31 cellular contexts compared by ENCODE assay signal in the genomic region with DNA sequence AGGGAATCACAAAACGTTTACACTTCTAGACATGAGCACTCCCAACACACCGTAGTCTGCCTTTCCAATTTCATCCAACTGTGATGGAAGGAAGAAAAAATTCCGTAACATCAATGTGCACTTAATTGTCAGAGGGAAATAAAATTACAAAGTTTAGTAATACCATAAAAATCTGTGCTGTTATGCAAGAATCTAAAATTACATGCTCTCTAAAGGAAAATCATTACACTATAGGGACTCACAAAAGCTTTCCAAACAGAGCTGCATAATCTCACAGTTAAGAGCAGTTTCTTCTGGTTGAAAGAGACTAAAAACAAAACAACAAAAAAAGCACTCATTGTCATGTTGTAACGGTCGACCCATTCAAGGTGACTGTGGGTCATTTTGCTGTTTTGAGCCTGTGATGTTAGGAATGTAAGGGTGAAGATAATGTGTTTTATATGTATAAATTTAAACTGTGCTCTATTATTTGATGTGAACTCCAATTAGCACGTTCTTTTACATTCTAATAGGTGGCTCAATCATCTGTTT.
DNase-seq lines count a peak whose midpoint lies in the region; ATAC-seq, FAIRE-seq and TF ChIP-seq lines count a peak whose summit lies in the region.
"Had no signal": no experiment of that assay in that cellular context is flagged by ENCODE, and none has a peak within 500 bp of the region (broad histone marks: within the 10 kb centered on the region; RNA-seq: fewer than 3 reads in every experiment).

No MANE protein-coding gene starts in this region.

- H3K23ac ChIP-seq in neuronal stem cell (ENCODE audit: low read depth, low read length, poor library complexity): no peak overlapping the region

- no peak overlapping the region for H3K18ac ChIP-seq in neuronal stem cell (ENCODE audit: low read length)

- H3K9me3 Mint-ChIP-seq in MCF 10A (ENCODE audit: unreplicated experiment): no peaks in the 10 kb centered on the region

- no peak overlapping the region for H4K8ac ChIP-seq in neuronal stem cell (ENCODE audit: low read depth, low read length)

- dilution Hi-C loops in mammary epithelial cell (cut with HindIII; ENCODE audit: low sequenced_read_pairs): no loop called here

- H3K9me3 ChIP-seq in mammary epithelial cell (replicated peaks; ENCODE audit: insufficient read depth, low read length) (peaks cover 6% of the 10 kb centered on the region), neuronal stem cell (replicated peaks in 1 of 2; ENCODE audit: control insufficient read depth in 2 of 2, insufficient read depth in 1 of 2, low read depth in 1 of 2, low read length in 2 of 2) (no peaks in the 10 kb centered on the region)
- H3K9me3 ChIP-seq: Caco-2, prostate gland, sigmoid colon had no signal

- H2AFZ ChIP-seq in mammary epithelial cell (ENCODE audit: low read depth, low read length) (no peak overlapping the region), neuronal stem cell (ENCODE audit: low read length) (no peak overlapping the region)

- no peak overlapping the region for H4K91ac ChIP-seq in neuronal stem cell (ENCODE audit: low read depth, low read length, poor library complexity)

- H3K4me3 Mint-ChIP-seq in MCF 10A (ENCODE audit: unreplicated experiment): no peak overlapping the region
- H3K4me3 Mint-ChIP-seq: activated CD4-positive, alpha-beta memory T cell treated with anti-CD3 and anti-CD28 coated beads, Interleukin-2, amount 10 ng/mL, durations not matched to agents 7 days and 5 days; activated naive CD4-positive, alpha-beta T cell treated with anti-CD3 and anti-CD28 coated beads, Interleukin-2, amount 10 ng/mL, durations not matched to agents 7 days and 5 days; CD14-positive monocyte; naive thymus-derived CD4-positive, alpha-beta T cell had no signal

- CTCF ChIA-PET in MCF 10A (lab: Yijun Ruan, JAX) (interaction anchor here (1.2 kb wide), 1 partner anchor 10 kb away, joined by 3 read pairs; no protein-coding TSS in a partner anchor), mammary epithelial cell (lab: Charles Lee; ENCODE audit: low non-redundant PET) (no interaction called here)

- H2BK120ac ChIP-seq in neuronal stem cell (ENCODE audit: low read depth, low read length): no peak overlapping the region

- intact Hi-C loops in MCF 10A (cut with micrococcal nuclease): no loop called here
- intact Hi-C loops in mammary epithelial cell (cut with micrococcal nuclease): no loop called here

- no peak overlapping the region for H2BK5ac ChIP-seq in neuronal stem cell (ENCODE audit: low read length)

- H3K36me3 ChIP-seq in mammary epithelial cell (ENCODE audit: insufficient read depth, low read length) (no peaks in the 10 kb centered on the region), neuronal stem cell (replicated peaks in 1 of 2; ENCODE audit: control insufficient read depth in 2 of 2, insufficient read depth in 2 of 2, low read length in 2 of 2) (no peaks in the 10 kb centered on the region)
- H3K36me3 ChIP-seq: heart left ventricle, prostate gland, sigmoid colon had no signal

- ATAC-seq in GM21786 (IDR thresholded peaks at IDR 0.05; ENCODE audit: unreplicated experiment) (no peak), GM19397 (IDR thresholded peaks at IDR 0.05; ENCODE audit: unreplicated experiment) (no peak), HG02870 (IDR thresholded peaks at IDR 0.05; ENCODE audit: unreplicated experiment) (no peak)
- ATAC-seq: heart left ventricle; naive thymus-derived CD4-positive, alpha-beta T cell; Right ventricle myocardium inferior had no signal

- H3K4me3 ChIP-seq in mammary epithelial cell (replicated peaks in 1 of 3; ENCODE audit: insufficient read depth in 1 of 3, low read depth in 2 of 3, low read length in 3 of 3) (no peak overlapping the region), neuronal stem cell (ENCODE audit: low read length in 2 of 2) (no peak overlapping the region)
- H3K4me3 ChIP-seq: heart left ventricle, prostate gland, sigmoid colon had no signal

- H3K9ac ChIP-seq in mammary epithelial cell (ENCODE audit: insufficient read depth, low read length): no peak overlapping the region
- no peak overlapping the region for H3K9ac ChIP-seq in neuronal stem cell (ENCODE audit: low read depth, low read length, poor library complexity)

- FAIRE-seq in endometrium (lab: Jason Lieb, UNC) (peak; percentile 97), D721Med (lab: Jason Lieb, UNC) (no peak)
- FAIRE-seq: kidney had no signal

- H3K27me3 Mint-ChIP-seq in MCF 10A (ENCODE audit: insufficient read depth, unreplicated experiment): no peaks in the 10 kb centered on the region
- H3K27me3 Mint-ChIP-seq: activated CD4-positive, alpha-beta memory T cell treated with anti-CD3 and anti-CD28 coated beads, Interleukin-2, amount 10 ng/mL, durations not matched to agents 7 days and 5 days; activated naive CD4-positive, alpha-beta T cell treated with anti-CD3 and anti-CD28 coated beads, Interleukin-2, amount 10 ng/mL, durations not matched to agents 7 days and 5 days; naive thymus-derived CD4-positive, alpha-beta T cell had no signal

- BruUV-seq in MCF 10A (replicated peaks; lab: Mats Ljungman, UMichigan) (no TSS peak), mammary epithelial cell (replicated peaks; lab: Mats Ljungman, UMichigan) (no TSS peak)

- H3K4me1 Mint-ChIP-seq in MCF 10A (ENCODE audit: insufficient read depth, unreplicated experiment): no peaks in the 10 kb centered on the region
- H3K4me1 Mint-ChIP-seq: activated CD4-positive, alpha-beta memory T cell treated with anti-CD3 and anti-CD28 coated beads, Interleukin-2, amount 10 ng/mL, durations not matched to agents 7 days and 5 days; activated naive CD4-positive, alpha-beta T cell treated with anti-CD3 and anti-CD28 coated beads, Interleukin-2, amount 10 ng/mL, durations not matched to agents 7 days and 5 days; CD14-positive monocyte; naive thymus-derived CD4-positive, alpha-beta T cell had no signal

- H3K4me2 ChIP-seq in mammary epithelial cell (ENCODE audit: insufficient read depth, low read depth, low read length) (no peak overlapping the region), neuronal stem cell (ENCODE audit: insufficient read depth, low read length, poor library complexity, severe bottlenecking) (no peak overlapping the region)

- H2BK15ac ChIP-seq in neuronal stem cell (ENCODE audit: low read length): no peak overlapping the region

- no peak overlapping the region for H3K4ac ChIP-seq in neuronal stem cell (ENCODE audit: low read length)

- H3K14ac ChIP-seq in neuronal stem cell (ENCODE audit: low read length): no peak overlapping the region

- H3K27ac ChIP-seq in mammary epithelial cell (ENCODE audit: insufficient read depth, low read depth, low read length) (no peak overlapping the region), neuronal stem cell (replicated peaks; ENCODE audit: low read length) (no peak overlapping the region)
- H3K27ac ChIP-seq: 22Rv1, heart left ventricle, HL-60, prostate gland, sigmoid colon had no signal

- no peaks in the 10 kb centered on the region for H4K20me1 ChIP-seq in mammary epithelial cell (ENCODE audit: insufficient read depth, low read length)

- no peaks in the 10 kb centered on the region for H3K79me2 ChIP-seq in mammary epithelial cell (ENCODE audit: insufficient read depth, low read length)

- H3K27ac Mint-ChIP-seq in MCF 10A (ENCODE audit: low read depth, unreplicated experiment): no peak overlapping the region
- H3K27ac Mint-ChIP-seq: activated CD4-positive, alpha-beta memory T cell treated with anti-CD3 and anti-CD28 coated beads, Interleukin-2, amount 10 ng/mL, durations not matched to agents 7 days and 5 days; activated naive CD4-positive, alpha-beta T cell treated with anti-CD3 and anti-CD28 coated beads, Interleukin-2, amount 10 ng/mL, durations not matched to agents 7 days and 5 days; CD14-positive monocyte; naive thymus-derived CD4-positive, alpha-beta T cell had no signal

- H3K27me3 ChIP-seq in mammary epithelial cell (ENCODE audit: insufficient read depth, low read length): no peaks in the 10 kb centered on the region
- H3K27me3 ChIP-seq in neuronal stem cell (ENCODE audit: control insufficient read depth in 3 of 3, insufficient read depth in 3 of 3, low read depth in 1 of 3, low read length in 3 of 3): no peaks in the 10 kb centered on the region
- H3K27me3 ChIP-seq: heart left ventricle, sigmoid colon had no signal

- POLR2A ChIA-PET in MCF 10A (lab: Yijun Ruan, JAX): no interaction called here

- H3K36me3 Mint-ChIP-seq in MCF 10A (ENCODE audit: insufficient read depth, unreplicated experiment): no peaks in the 10 kb centered on the region
- H3K36me3 Mint-ChIP-seq: activated naive CD4-positive, alpha-beta T cell treated with anti-CD3 and anti-CD28 coated beads, Interleukin-2, amount 10 ng/mL, durations not matched to agents 7 days and 5 days; CD14-positive monocyte; naive thymus-derived CD4-positive, alpha-beta T cell had no signal

- H3K4me1 ChIP-seq in mammary epithelial cell (ENCODE audit: insufficient read depth, low read length) (no peaks in the 10 kb centered on the region), neuronal stem cell (ENCODE audit: control insufficient read depth in 2 of 2, insufficient read depth in 1 of 2, low read depth in 1 of 2, low read length in 2 of 2) (peaks cover 0 to 12% of the 10 kb centered on the region in 2 donors)
- H3K4me1 ChIP-seq: Caco-2, prostate gland had no signal

- no peak overlapping the region for H2BK12ac ChIP-seq in neuronal stem cell (ENCODE audit: low read length)

- no peak for TF ChIP-seq CTCF in MCF 10A (IDR thresholded peaks at IDR 0.05; ENCODE audit: unreplicated experiment)
- no peak for TF ChIP-seq CTCF in mammary epithelial cell (conservative IDR thresholded peaks at IDR 0.05 in 1 of 2, IDR thresholded peaks at IDR 0.05 in 1 of 2; ENCODE audit: extremely low read depth in 1 of 2, insufficient read depth in 1 of 2, low read depth in 1 of 2, low read length in 2 of 2)
- no peak for TF ChIP-seq CTCF in D721Med (IDR thresholded peaks at IDR 0.05; ENCODE audit: insufficient read depth, missing control alignments)

- WGBS in mammary epithelial cell (ENCODE audit: low coverage, missing lambda C conversion rate): 57% methylated on average over 6 of the region's 6 CpGs
- no CpG with 5 or more reads among the region's 6 CpGs for WGBS in neuronal stem cell (ENCODE audit: extremely low coverage in 2 of 2, insufficient read length in 2 of 2, insufficient replicate concordance in 1 of 2), 2 donors

- in situ Hi-C loops in mammary epithelial cell (cut with MboI; ENCODE audit: low sequenced_read_pairs in 2 of 2): no loop called here

- DNase-seq in MCF 10A (ENCODE audit: unreplicated experiment) (peak; percentile 2), mammary epithelial cell (no peak), neuronal stem cell (ENCODE audit: low spot score) (peak; percentile 6), D721Med (ENCODE audit: insufficient read length, low spot score) (no peak)
- DNase-seq: activated CD4-positive, alpha-beta memory T cell treated with anti-CD3 and anti-CD28 coated beads, Interleukin-2, amount 10 ng/mL, durations not matched to agents 7 days and 5 days; activated CD4-positive, alpha-beta T cell treated with anti-CD3 and anti-CD28 coated beads for 1 hour; activated CD8-positive, alpha-beta memory T cell treated with anti-CD3 and anti-CD28 coated beads, Interleukin-2, amount 50 U/mL, for 4 hours; activated naive CD4-positive, alpha-beta T cell treated with anti-CD3 and anti-CD28 coated beads, Interleukin-2, amount 10 ng/mL, durations not matched to agents 7 days and 5 days; amniotic stem cell; Caco-2; GDM1; heart left ventricle; kidney; MV-4-11; naive thymus-derived CD4-positive, alpha-beta T cell; NCI-H1436; NCI-H2081; NCI-H69; nucleus accumbens; sigmoid colon; stimulated activated CD4-positive, alpha-beta T cell treated with anti-CD3 and anti-CD28 coated beads, Interleukin-4, amount 100 ng/mL, for 24 hours; T-helper 2 cell had no signal

- H2AK5ac ChIP-seq in neuronal stem cell (ENCODE audit: low read depth, low read length): no peak overlapping the region

- no peaks in the 10 kb centered on the region for H3K79me1 ChIP-seq in neuronal stem cell (ENCODE audit: low read depth, low read length)

Comparison
In these comparisons a context has a peak if more than half of its experiments do, and no peak if none do; other contexts are left out.
1. DNase-seq: peak in MCF 10A (single experiment) and neuronal stem cell (single experiment); none in mammary epithelial cell (single experiment) and D721Med (single experiment).